Comparison of ENCODE assay signal across 1 cellular context in genomic region chr17:63685021-63685420, GRCh38.
TF ChIP-seq lines count a peak whose summit lies in the region.

No MANE protein-coding gene starts in this region.

TF ChIP-seq in GM23338, 12 proteins besides CTCF, POLR2A, EP300 and RAD21 (continued from another document):
- TF ChIP-seq ZNF462 (CRISPR knock-in tag; IDR thresholded peaks at IDR 0.05) (no peak), ZNF331 (CRISPR knock-in tag; IDR thresholded peaks at IDR 0.05; ENCODE audit: low read depth) (no peak), JUNB (IDR thresholded peaks at IDR 0.05; ENCODE audit: unreplicated experiment) (no peak)
